8 cellular contexts compared by ENCODE assay signal in the genomic region with DNA sequence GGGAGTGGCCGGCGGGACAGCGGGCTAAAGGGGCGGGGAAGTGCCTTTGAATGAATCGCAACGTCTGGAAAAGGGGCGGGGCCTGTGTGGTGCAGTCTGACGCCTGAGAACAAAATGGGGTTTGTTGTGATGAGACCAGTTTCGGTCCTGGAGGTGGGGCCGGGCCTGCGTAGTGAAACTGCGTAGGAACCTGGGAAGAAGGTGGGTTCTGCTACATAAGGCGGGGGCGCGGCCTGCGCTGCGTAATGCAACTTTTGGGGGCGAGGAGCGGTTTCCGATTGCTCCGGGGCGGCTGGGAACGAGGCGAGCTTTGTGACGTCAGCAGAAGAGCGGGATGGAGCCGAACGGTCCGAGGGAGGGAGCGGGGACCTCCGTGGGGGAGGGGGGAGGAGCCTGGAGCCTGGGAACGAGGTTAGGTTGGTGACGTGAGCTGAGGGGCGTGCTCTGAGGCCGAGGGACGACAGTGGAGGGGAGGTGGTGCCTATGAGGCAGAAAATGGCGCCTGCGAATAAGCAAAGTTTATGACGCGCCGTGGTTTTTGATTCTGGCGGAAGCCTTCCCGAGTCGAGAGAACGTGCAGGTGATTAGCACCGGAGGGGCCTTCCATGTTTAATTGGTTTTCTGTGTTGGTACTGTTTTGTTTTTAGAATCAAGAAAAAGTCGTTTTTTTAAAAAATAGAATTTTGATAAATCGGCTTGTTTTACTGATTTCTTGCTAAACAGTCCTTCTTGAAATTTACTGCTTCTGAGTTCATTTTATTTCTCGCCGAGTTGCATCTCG. TPM values are rescaled to one million over a fixed set of nuclear protein-coding genes. Genes with fewer than 3 reads are reported as not detected.
DNase-seq lines count a peak whose midpoint lies in the region; ATAC-seq and TF ChIP-seq lines count a peak whose summit lies in the region.

No MANE protein-coding gene starts in this region.

- peak; percentile 83 for ATAC-seq in RWPE2 (ENCODE audit: low read depth)

- DNase-seq in ELR (ENCODE audit: low read depth) (peak; percentile 96), H7 (peak; percentile 97), RWPE2 (ENCODE audit: low spot score) (peak; percentile 94), fibroblast of the conjunctiva (ENCODE audit: low read depth) (peak; percentile 96), nephron progenitor cell (peak; percentile 98)
- DNase-seq in activated effector memory CD4-positive, alpha-beta T cell treated with Interleukin-2 at 50 U/mL for 16 hours, result peak; percentile 88

- H3K27ac Mint-ChIP-seq in nephron progenitor cell, result peak overlapping the region; percentile 100
- H3K27ac Mint-ChIP-seq in stimulated activated naive CD8-positive, alpha-beta T cell treated with anti-CD3 and anti-CD28 coated beads, Interleukin-15, Interleukin-2, amounts not matched to agents 100 ng/mL and 50 ng/mL, for 24 hours, result peak overlapping the region; percentile 91

- peak overlapping the region; percentile 93 for H3K4me3 Mint-ChIP-seq in nephron progenitor cell
- peak overlapping the region; percentile 85 for H3K4me3 Mint-ChIP-seq in stimulated activated naive CD8-positive, alpha-beta T cell treated with anti-CD3 and anti-CD28 coated beads, Interleukin-15, Interleukin-2, amounts not matched to agents 100 ng/mL and 50 ng/mL, for 24 hours

- H3K9me3 Mint-ChIP-seq in nephron progenitor cell, result no peaks in the 10 kb centered on the region
- H3K9me3 Mint-ChIP-seq in stimulated activated naive CD8-positive, alpha-beta T cell treated with anti-CD3 and anti-CD28 coated beads, Interleukin-15, Interleukin-2, amounts not matched to agents 100 ng/mL and 50 ng/mL, for 24 hours, result no peaks in the 10 kb centered on the region

- peak overlapping the region; percentile 79 for H3K4me2 ChIP-seq in Loucy (ENCODE audit: low read depth, low read length, poor library complexity, severe bottlenecking)

- no peaks in the 10 kb centered on the region for H3K27me3 Mint-ChIP-seq in nephron progenitor cell (ENCODE audit: low read depth, poor library complexity)
- H3K27me3 Mint-ChIP-seq in stimulated activated naive CD8-positive, alpha-beta T cell treated with anti-CD3 and anti-CD28 coated beads, Interleukin-15, Interleukin-2, amounts not matched to agents 100 ng/mL and 50 ng/mL, for 24 hours, result no peaks in the 10 kb centered on the region

- H3K4me1 Mint-ChIP-seq in nephron progenitor cell, result peaks cover 65% of the 10 kb centered on the region
- peaks cover 24% of the 10 kb centered on the region for H3K4me1 Mint-ChIP-seq in stimulated activated naive CD8-positive, alpha-beta T cell treated with anti-CD3 and anti-CD28 coated beads, Interleukin-15, Interleukin-2, amounts not matched to agents 100 ng/mL and 50 ng/mL, for 24 hours (ENCODE audit: low read depth)

- H3F3A ChIP-seq in Loucy (ENCODE audit: low read depth), result no peaks in the 10 kb centered on the region

- no peak for TF ChIP-seq CTCF in Loucy (conservative IDR thresholded peaks at IDR 0.05; ENCODE audit: low read length)
- no peak for TF ChIP-seq CTCF in RWPE2 (IDR thresholded peaks at IDR 0.05; ENCODE audit: poor library complexity, severe bottlenecking)
- TF ChIP-seq CTCF in nephron progenitor cell (IDR thresholded peaks at IDR 0.05), result no peak

- peaks cover 34% of the 10 kb centered on the region for H4K20me1 ChIP-seq in Loucy (ENCODE audit: insufficient read depth, low read length, poor library complexity, severe bottlenecking)

- H3K4me1 ChIP-seq in Loucy (ENCODE audit: insufficient read depth, low read length, poor library complexity, severe bottlenecking), result peaks cover 18% of the 10 kb centered on the region
- H3K4me1 ChIP-seq in RWPE2 (ENCODE audit: insufficient read depth, poor library complexity, severe bottlenecking), result peaks cover 3% of the 10 kb centered on the region

- H3K36me3 ChIP-seq in H7 (replicated peaks; ENCODE audit: control insufficient read depth, insufficient read depth, low read length) (peaks cover 4% of the 10 kb centered on the region), Loucy (ENCODE audit: insufficient read depth, low read length) (peaks cover 6% of the 10 kb centered on the region; the same call in 1 of the 2 replicates), RWPE2 (ENCODE audit: low read depth) (peaks cover 6% of the 10 kb centered on the region)

- H3K27ac ChIP-seq in RWPE2 (ENCODE audit: poor library complexity, severe bottlenecking), result peak overlapping the region; percentile 77

- H2AFZ ChIP-seq in Loucy (ENCODE audit: low read length), result peak overlapping the region; percentile 77; the same call in 1 of the 2 replicates

- no peaks in the 10 kb centered on the region for H3K9me3 ChIP-seq in Loucy (ENCODE audit: insufficient read depth, low read depth, low read length)
- H3K9me3 ChIP-seq in RWPE2 (ENCODE audit: severe bottlenecking), result no peaks in the 10 kb centered on the region

- peak overlapping the region; percentile 94 for H3K4me3 ChIP-seq in H7 (ENCODE audit: insufficient read depth, low read depth, low read length)
- H3K4me3 ChIP-seq in Loucy (ENCODE audit: low read length, poor library complexity, severe bottlenecking), result peak overlapping the region; percentile 83
- H3K4me3 ChIP-seq in RWPE2 (ENCODE audit: severe bottlenecking), result peak overlapping the region; percentile 87

- H3K9ac ChIP-seq in Loucy (ENCODE audit: low read depth, low read length, poor library complexity, severe bottlenecking), result peak overlapping the region; percentile 87

- H3K9me2 ChIP-seq in Loucy (replicated peaks; ENCODE audit: low read depth, low read length), result no peaks in the 10 kb centered on the region

- H3K36me3 Mint-ChIP-seq in nephron progenitor cell (ENCODE audit: low read depth), result peaks cover 24% of the 10 kb centered on the region
- H3K36me3 Mint-ChIP-seq in stimulated activated naive CD8-positive, alpha-beta T cell treated with anti-CD3 and anti-CD28 coated beads, Interleukin-15, Interleukin-2, amounts not matched to agents 100 ng/mL and 50 ng/mL, for 24 hours (ENCODE audit: low read depth), result peaks cover 15% of the 10 kb centered on the region

- H3K79me2 ChIP-seq in Loucy (ENCODE audit: insufficient read depth, low read length), result peaks cover 58% of the 10 kb centered on the region

- H3K27me3 ChIP-seq in H7 (ENCODE audit: control insufficient read depth, insufficient read depth, low read length), result no peaks in the 10 kb centered on the region
- no peaks in the 10 kb centered on the region for H3K27me3 ChIP-seq in Loucy (ENCODE audit: insufficient read depth, low read length, poor library complexity, severe bottlenecking)
- H3K27me3 ChIP-seq in RWPE2 (ENCODE audit: insufficient read depth, poor library complexity, severe bottlenecking), result no peaks in the 10 kb centered on the region

RNA-seq across cellular contexts. Expression of gene USP11, which starts 0.7 kb away (rescaled TPM):
- total RNA-seq in H7 (2014; rRNA removed; shearing (Covaris generic)), result 97.8 and 105 TPM in 2 replicates

RNA-seq across cellular contexts. Expression of gene CDK16, which starts 15.0 kb away (rescaled TPM):
- 227 and 270 TPM in 2 replicates for total RNA-seq in H7 (2014; rRNA removed; shearing (Covaris generic))

RNA-seq across cellular contexts. Expression of gene UBA1, which starts 39.9 kb away (rescaled TPM):
- total RNA-seq in H7 (2014; rRNA removed; shearing (Covaris generic)), result 427 and 477 TPM in 2 replicates

Comparison
In these comparisons a context has a peak if more than half of its experiments do, and no peak if none do; other contexts are left out.
1. Peak in every context shown above with its lines: DNase-seq, ATAC-seq, H3K4me3 ChIP-seq and H3K27ac ChIP-seq.